8 cellular contexts compared by ENCODE assay signal in genomic region chr7:50793115-50793946, GRCh38. TPM values are rescaled to one million over a fixed set of nuclear protein-coding genes. Genes with fewer than 3 reads are reported as not detected.
A peak's percentile ranks its signal among the peaks of the same experiment; 100 is the strongest.
DNase-seq lines count a peak whose midpoint lies in the region; ATAC-seq and TF ChIP-seq lines count a peak whose summit lies in the region.

No MANE protein-coding gene starts in this region.

- peak overlapping the region; percentile 10 to 50 for H3K23ac ChIP-seq in mesenchymal stem cell (ENCODE audit: low read length in 2 of 2)

- H3K18ac ChIP-seq in mesenchymal stem cell (ENCODE audit: low read depth in 1 of 2, low read length in 2 of 2), result peak overlapping the region; percentile 75 to 82

- H3K27ac ChIP-seq in MM.1S (ENCODE audit: low read length), result no peak overlapping the region
- H3K27ac ChIP-seq in endodermal cell (ENCODE audit: low read depth, low read length), result no peak overlapping the region
- H3K27ac ChIP-seq in mesenchymal stem cell (ENCODE audit: low read length, poor library complexity, severe bottlenecking), result peak overlapping the region; percentile 41
- peak overlapping the region in 1 of 3 donors; percentile 56 for H3K27ac ChIP-seq in thyroid gland

- peak in 1 of 2 donors; percentile 53 for TF ChIP-seq POLR2A in thyroid gland (IDR thresholded peaks at IDR 0.05)

- no peaks in the 10 kb centered on the region for H3K9me2 ChIP-seq in MM.1S (replicated peaks; ENCODE audit: insufficient read depth, low read length)

- H2BK15ac ChIP-seq in mesenchymal stem cell (ENCODE audit: low read depth, poor library complexity, severe bottlenecking), result peak overlapping the region; percentile 71

- peak overlapping the region; percentile 84 for H3K4me3 Mint-ChIP-seq in endodermal cell

- H3K36me3 Mint-ChIP-seq in endodermal cell (ENCODE audit: low read depth), result peaks cover 14% of the 10 kb centered on the region

- TF ChIP-seq CTCF in MM.1S (IDR thresholded peaks at IDR 0.05; ENCODE audit: low read length) (no peak), endodermal cell (conservative IDR thresholded peaks at IDR 0.05) (no peak), thyroid gland (IDR thresholded peaks at IDR 0.05) (no peak)

- H3K4me1 Mint-ChIP-seq in endodermal cell, result peaks cover 37% of the 10 kb centered on the region

- DNase-seq in COLO829 (ENCODE audit: low spot score), result peak; percentile 39
- DNase-seq in MM.1S, result peak; percentile 11
- DNase-seq in activated CD4-positive, alpha-beta T cell treated with anti-CD3 and anti-CD28 coated beads for 48 hours, result peak; percentile 20
- DNase-seq in endodermal cell, result peak; percentile 87
- DNase-seq in mesenchymal stem cell, result peak; percentile 63
- peak; percentile 51 to 62 for DNase-seq in thyroid gland
- DNase-seq in cerebellar cortex (ENCODE audit: low spot score), result no peak

- peak overlapping the region; percentile 7 to 72 for H3K4ac ChIP-seq in mesenchymal stem cell (ENCODE audit: low read depth in 1 of 2, low read length in 2 of 2)

- no peaks in the 10 kb centered on the region for H3K79me2 ChIP-seq in MM.1S (ENCODE audit: low read length)

- H4K91ac ChIP-seq in mesenchymal stem cell (ENCODE audit: low read length), result no peak overlapping the region

- H3K79me1 ChIP-seq in mesenchymal stem cell (replicated peaks; ENCODE audit: low read length, poor library complexity, severe bottlenecking), result peaks cover 1% of the 10 kb centered on the region

- no peak overlapping the region for H3K14ac ChIP-seq in mesenchymal stem cell (ENCODE audit: low read length in 2 of 2)

- H3K9me3 ChIP-seq in MM.1S (replicated peaks; ENCODE audit: insufficient read depth, low read length) (no peaks in the 10 kb centered on the region), endodermal cell (ENCODE audit: control insufficient read depth, low read length) (peaks cover 22% of the 10 kb centered on the region), mesenchymal stem cell (ENCODE audit: control insufficient read depth, low read length) (peaks cover 5% of the 10 kb centered on the region), thyroid gland (no peaks in the 10 kb centered on the region)

- ATAC-seq in HG02870 (IDR thresholded peaks at IDR 0.05; ENCODE audit: unreplicated experiment), result no peak

- peak overlapping the region; percentile 48 for H3K27ac Mint-ChIP-seq in endodermal cell

- H2BK5ac ChIP-seq in mesenchymal stem cell (ENCODE audit: low read depth, low read length, poor library complexity, severe bottlenecking), result peak overlapping the region; percentile 85

- H3K4me1 ChIP-seq in MM.1S (ENCODE audit: low read length), result no peaks in the 10 kb centered on the region
- H3K4me1 ChIP-seq in endodermal cell (ENCODE audit: control insufficient read depth, insufficient read depth, low read length), result peaks cover 7% of the 10 kb centered on the region
- H3K4me1 ChIP-seq in mesenchymal stem cell (ENCODE audit: control insufficient read depth, insufficient read depth, low read depth, low read length), result peaks cover 7% of the 10 kb centered on the region
- no peaks in the 10 kb centered on the region for H3K4me1 ChIP-seq in thyroid gland

- H3K9ac ChIP-seq in MM.1S (ENCODE audit: low read length) (no peak overlapping the region), endodermal cell (ENCODE audit: extremely low read depth, low read length, poor library complexity, severe bottlenecking) (peak overlapping the region; percentile 53), mesenchymal stem cell (ENCODE audit: low read length) (peak overlapping the region; percentile 89)

- H4K20me1 ChIP-seq in MM.1S (ENCODE audit: insufficient read depth, low read length), result no peaks in the 10 kb centered on the region

- H2BK120ac ChIP-seq in mesenchymal stem cell (ENCODE audit: low read depth, low read length), result peak overlapping the region; percentile 91

- peaks cover 34% of the 10 kb centered on the region for H3K27me3 Mint-ChIP-seq in endodermal cell (ENCODE audit: insufficient read depth)

- H4K8ac ChIP-seq in mesenchymal stem cell (ENCODE audit: low read length), result peak overlapping the region; percentile 56

- H2AK5ac ChIP-seq in mesenchymal stem cell (ENCODE audit: low read length, severe bottlenecking), result no peak overlapping the region

- H3K4me2 ChIP-seq in MM.1S (ENCODE audit: low read depth, low read length), result peak overlapping the region; percentile 29; the same call in 1 of the 2 replicates
- H3K4me2 ChIP-seq in mesenchymal stem cell (ENCODE audit: low read length, poor library complexity, severe bottlenecking), result peak overlapping the region; percentile 83

- no peak overlapping the region for H2AFZ ChIP-seq in MM.1S (ENCODE audit: low read length)
- H2AFZ ChIP-seq in mesenchymal stem cell (ENCODE audit: low read depth, low read length), result no peak overlapping the region

- H3K27me3 ChIP-seq in MM.1S (replicated peaks; ENCODE audit: insufficient read depth, low read length) (no peaks in the 10 kb centered on the region), endodermal cell (ENCODE audit: control insufficient read depth, insufficient read depth, low read length, poor library complexity, severe bottlenecking) (no peaks in the 10 kb centered on the region), mesenchymal stem cell (ENCODE audit: control insufficient read depth in 1 of 2, insufficient read depth in 1 of 2, low read length in 2 of 2) (no peaks in the 10 kb centered on the region), thyroid gland (no peaks in the 10 kb centered on the region)

- H3K4me3 ChIP-seq in MM.1S (ENCODE audit: low read length) (peak overlapping the region; percentile 30; the same call in 1 of the 2 replicates), endodermal cell (ENCODE audit: low read length) (peak overlapping the region; percentile 77), mesenchymal stem cell (ENCODE audit: insufficient read depth in 1 of 2, low read depth in 1 of 2, low read length in 2 of 2) (peak overlapping the region; percentile 73 to 81), thyroid gland (replicated peaks in 1 of 3) (peak overlapping the region in 2 of 3 donors; percentile 23 to 32)

- peaks cover 18% of the 10 kb centered on the region for H3K9me3 Mint-ChIP-seq in endodermal cell

- H3F3A ChIP-seq in MM.1S (ENCODE audit: insufficient read depth, low read length), result no peaks in the 10 kb centered on the region

- no peaks in the 10 kb centered on the region for H3K36me3 ChIP-seq in MM.1S (replicated peaks; ENCODE audit: insufficient read depth, low read length)
- peaks cover 15% of the 10 kb centered on the region for H3K36me3 ChIP-seq in endodermal cell (ENCODE audit: control insufficient read depth, insufficient read depth, low read length)
- H3K36me3 ChIP-seq in mesenchymal stem cell (ENCODE audit: control insufficient read depth in 1 of 2, insufficient read depth in 2 of 2, low read depth in 1 of 2, low read length in 2 of 2), result peaks cover 0 to 4% of the 10 kb centered on the region in 2 experiments
- no peaks in the 10 kb centered on the region for H3K36me3 ChIP-seq in thyroid gland

- WGBS in endodermal cell (ENCODE audit: insufficient coverage in 1 of 2, insufficient read length in 1 of 2), 2 experiments, result 1 to 5% methylated on average over 10 to 101 of the region's 113 CpGs
- WGBS in mesenchymal stem cell, result under 1% methylated on average over 60 of the region's 113 CpGs
- WGBS in thyroid gland, 2 donors, result 0 to 11% methylated on average over 5 to 16 of the region's 113 CpGs

- intact Hi-C loops in thyroid gland (cut with DNase I), result no loop called here

- peak overlapping the region in 1 of 2 experiments; percentile 29 for H2BK12ac ChIP-seq in mesenchymal stem cell (ENCODE audit: low read length in 2 of 2)

RNA-seq across cellular contexts. Expression of gene GRB10, which starts 10.6 kb away (rescaled TPM):
- 10 to 100 TPM; 71.9 to 97.5 TPM for total RNA-seq in endodermal cell
- 61.1 TPM for polyA plus RNA-seq in endodermal cell (2013, experiment 1 of 2)
- polyA plus RNA-seq in endodermal cell (2013, experiment 2 of 2), result 56.3 TPM
- polyA plus RNA-seq in mesenchymal stem cell (2013, experiment 1 of 2), result 16.9 TPM
- 16.6 TPM for polyA plus RNA-seq in mesenchymal stem cell (2013, experiment 2 of 2)
- 10 to 100 TPM; 21.3 to 99.2 (median 39.6) TPM for total RNA-seq in thyroid gland
